11 cellular contexts compared by ENCODE assay signal in the genomic region with DNA sequence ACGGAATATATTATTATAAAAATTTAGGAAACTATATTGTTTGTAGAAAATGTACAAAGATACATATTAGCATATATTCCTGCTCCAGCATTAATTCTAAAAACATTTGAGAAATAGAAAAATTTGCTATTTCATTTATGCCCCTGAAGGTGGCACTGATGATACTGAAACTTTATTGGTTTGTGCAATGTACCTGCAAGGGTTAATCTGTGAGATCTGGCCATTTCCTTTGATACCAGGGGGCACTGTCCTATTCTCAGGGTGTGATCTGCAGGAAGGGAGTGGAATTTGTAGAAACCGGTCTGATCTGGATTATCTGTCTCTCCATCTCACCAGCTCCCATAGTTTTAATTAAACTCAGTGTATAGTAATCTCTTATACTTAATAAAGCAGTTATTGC.
DNase-seq lines count a peak whose midpoint lies in the region; ATAC-seq and TF ChIP-seq lines count a peak whose summit lies in the region.
"Had no signal": no experiment of that assay in that cellular context is flagged by ENCODE, and none has a peak within 500 bp of the region (broad histone marks: within the 10 kb centered on the region; RNA-seq: fewer than 3 reads in every experiment).

No MANE protein-coding gene starts in this region.

- TF ChIP-seq CTCF in astrocyte of the spinal cord (IDR thresholded peaks at IDR 0.05; ENCODE audit: low read depth, low read length): peak; percentile 37

- H3K36me3 Mint-ChIP-seq in effector memory CD8-positive, alpha-beta T cell (ENCODE audit: insufficient read depth): no peaks in the 10 kb centered on the region

- H3K27me3 Mint-ChIP-seq in effector memory CD8-positive, alpha-beta T cell: no peaks in the 10 kb centered on the region

- peak; percentile 24; the same call in 1 of the 2 replicates for TF ChIP-seq RAD21 in Ishikawa (IDR thresholded peaks at IDR 0.05; ENCODE audit: low read depth)

- no peak overlapping the region for H3K4me3 ChIP-seq in astrocyte of the spinal cord (ENCODE audit: low read depth, low read length)

- DNase-seq in ACHN: peak; percentile 10
- peak; percentile 37 for DNase-seq in astrocyte of the spinal cord (ENCODE audit: low read depth, low spot score)
- DNase-seq in iPS-NIHi7 (ENCODE audit: extremely low spot score): peak; percentile 32
- no peak for DNase-seq in effector memory CD8-positive, alpha-beta T cell
- no peak for DNase-seq in globus pallidus (ENCODE audit: low spot score)
- DNase-seq in hypothalamus (lab: John Stamatoyannopoulos, UW): no peak
- DNase-seq: NCI-H1105 treated with DMSO at 0.1 percent for 48 hours; stimulated activated CD4-positive, alpha-beta T cell treated with anti-CD3 and anti-CD28 coated beads, Interleukin-4, amount 100 ng/mL, for 1 hour had no signal

- no peak overlapping the region for H3K27ac Mint-ChIP-seq in effector memory CD8-positive, alpha-beta T cell
- H3K27ac Mint-ChIP-seq: activated T-helper 1 cell treated with anti-CD3 and anti-CD28 coated beads, Interleukin-12 subunit alpha, Interleukin-12 subunit beta, Interleukin-2, Interleukin-4 antibody, amounts not matched to agents 30 ng/mL and 10 ng/mL and 1 ng/mL, durations not matched to agents 14 hours and 24 hours and 36 hours had no signal

- no peaks in the 10 kb centered on the region for H3K4me1 Mint-ChIP-seq in effector memory CD8-positive, alpha-beta T cell (ENCODE audit: low read depth in 2 of 2)

- no peak for TF ChIP-seq EP300 in Ishikawa (IDR thresholded peaks at IDR 0.05; ENCODE audit: borderline replicate concordance)

- H3K9me3 Mint-ChIP-seq in effector memory CD8-positive, alpha-beta T cell: peaks cover 0 to 7% of the 10 kb centered on the region in 2 donors

- no peak for ATAC-seq in effector memory CD8-positive, alpha-beta T cell (replicated peaks)
- no peak for ATAC-seq in GM19328 (IDR thresholded peaks at IDR 0.05; ENCODE audit: unreplicated experiment)

- no peak overlapping the region for H3K4me3 Mint-ChIP-seq in effector memory CD8-positive, alpha-beta T cell
- H3K4me3 Mint-ChIP-seq: activated T-helper 1 cell treated with anti-CD3 and anti-CD28 coated beads, Interleukin-12 subunit alpha, Interleukin-12 subunit beta, Interleukin-2, Interleukin-4 antibody, amounts not matched to agents 30 ng/mL and 10 ng/mL and 1 ng/mL, durations not matched to agents 14 hours and 24 hours and 36 hours had no signal

- in situ Hi-C loops in ACHN (cut with HindIII; ENCODE audit: low pct_ligation_motif_present, low pct_unique_long_range_greater_than_20kb, low sequenced_read_pairs) (no loop called here), astrocyte of the spinal cord (cut with HindIII; ENCODE audit: low sequenced_read_pairs) (no loop called here)

TF ChIP-seq in Ishikawa, 13 proteins besides CTCF, POLR2A, EP300 and RAD21:
- TF ChIP-seq TEAD4 (IDR thresholded peaks at IDR 0.05) (no peak), TCF12 (IDR thresholded peaks at IDR 0.05; ENCODE audit: low read depth) (no peak), NFIC (IDR thresholded peaks at IDR 0.05) (no peak), YY1 (IDR thresholded peaks at IDR 0.05; ENCODE audit: low read depth) (no peak), ZBTB7A (IDR thresholded peaks at IDR 0.05; ENCODE audit: low read depth) (no peak), TAF1 (IDR thresholded peaks at IDR 0.05; ENCODE audit: low read depth) (no peak), FOXM1 (IDR thresholded peaks at IDR 0.05; ENCODE audit: borderline replicate concordance, low read depth) (no peak), CEBPB (IDR thresholded peaks at IDR 0.05) (no peak), EGR1 (IDR thresholded peaks at IDR 0.05) (no peak), CREB1 (IDR thresholded peaks at IDR 0.05; ENCODE audit: low read depth) (no peak)
- TF ChIP-seq, protein P1, sequence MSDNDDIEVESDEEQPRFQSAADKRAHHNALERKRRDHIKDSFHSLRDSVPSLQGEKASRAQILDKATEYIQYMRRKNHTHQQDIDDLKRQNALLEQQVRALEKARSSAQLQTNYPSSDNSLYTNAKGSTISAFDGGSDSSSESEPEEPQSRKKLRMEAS (IDR thresholded peaks at IDR 0.05): no peak
- TF ChIP-seq, protein P2, sequence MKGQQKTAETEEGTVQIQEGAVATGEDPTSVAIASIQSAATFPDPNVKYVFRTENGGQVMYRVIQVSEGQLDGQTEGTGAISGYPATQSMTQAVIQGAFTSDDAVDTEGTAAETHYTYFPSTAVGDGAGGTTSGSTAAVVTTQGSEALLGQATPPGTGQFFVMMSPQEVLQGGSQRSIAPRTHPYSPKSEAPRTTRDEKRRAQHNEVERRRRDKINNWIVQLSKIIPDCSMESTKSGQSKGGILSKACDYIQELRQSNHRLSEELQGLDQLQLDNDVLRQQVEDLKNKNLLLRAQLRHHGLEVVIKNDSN (IDR thresholded peaks at IDR 0.05): no peak
- TF ChIP-seq, protein P3, sequence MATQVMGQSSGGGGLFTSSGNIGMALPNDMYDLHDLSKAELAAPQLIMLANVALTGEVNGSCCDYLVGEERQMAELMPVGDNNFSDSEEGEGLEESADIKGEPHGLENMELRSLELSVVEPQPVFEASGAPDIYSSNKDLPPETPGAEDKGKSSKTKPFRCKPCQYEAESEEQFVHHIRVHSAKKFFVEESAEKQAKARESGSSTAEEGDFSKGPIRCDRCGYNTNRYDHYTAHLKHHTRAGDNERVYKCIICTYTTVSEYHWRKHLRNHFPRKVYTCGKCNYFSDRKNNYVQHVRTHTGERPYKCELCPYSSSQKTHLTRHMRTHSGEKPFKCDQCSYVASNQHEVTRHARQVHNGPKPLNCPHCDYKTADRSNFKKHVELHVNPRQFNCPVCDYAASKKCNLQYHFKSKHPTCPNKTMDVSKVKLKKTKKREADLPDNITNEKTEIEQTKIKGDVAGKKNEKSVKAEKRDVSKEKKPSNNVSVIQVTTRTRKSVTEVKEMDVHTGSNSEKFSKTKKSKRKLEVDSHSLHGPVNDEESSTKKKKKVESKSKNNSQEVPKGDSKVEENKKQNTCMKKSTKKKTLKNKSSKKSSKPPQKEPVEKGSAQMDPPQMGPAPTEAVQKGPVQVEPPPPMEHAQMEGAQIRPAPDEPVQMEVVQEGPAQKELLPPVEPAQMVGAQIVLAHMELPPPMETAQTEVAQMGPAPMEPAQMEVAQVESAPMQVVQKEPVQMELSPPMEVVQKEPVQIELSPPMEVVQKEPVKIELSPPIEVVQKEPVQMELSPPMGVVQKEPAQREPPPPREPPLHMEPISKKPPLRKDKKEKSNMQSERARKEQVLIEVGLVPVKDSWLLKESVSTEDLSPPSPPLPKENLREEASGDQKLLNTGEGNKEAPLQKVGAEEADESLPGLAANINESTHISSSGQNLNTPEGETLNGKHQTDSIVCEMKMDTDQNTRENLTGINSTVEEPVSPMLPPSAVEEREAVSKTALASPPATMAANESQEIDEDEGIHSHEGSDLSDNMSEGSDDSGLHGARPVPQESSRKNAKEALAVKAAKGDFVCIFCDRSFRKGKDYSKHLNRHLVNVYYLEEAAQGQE (IDR thresholded peaks at IDR 0.05; ENCODE audit: low read depth): no peak

Comparison
In these comparisons a context has a peak if more than half of its experiments do, and no peak if none do; other contexts are left out.
1. DNase-seq: peak in ACHN (single experiment), astrocyte of the spinal cord (single experiment) and iPS-NIHi7 (single experiment); none in effector memory CD8-positive, alpha-beta T cell (0 of 3), globus pallidus (single experiment) and hypothalamus (0 of 51).